ENCODE assay signal across 7 cellular contexts in genomic region chr10:130974171-130974570, GRCh38.
"Had no signal": no experiment of that assay in that cellular context is flagged by ENCODE, and none has a peak within 500 bp of the region (broad histone marks: within the 10 kb centered on the region; RNA-seq: fewer than 3 reads in every experiment).

No MANE protein-coding gene starts in this region.

- ATAC-seq: HCT116 had no signal

- H3K4me3 Mint-ChIP-seq: HFFc6 had no signal

- H3K36me3 ChIP-seq: HAP-1 had no signal

- H3K4me1 ChIP-seq: HAP-1 had no signal

- H3K9me3 ChIP-seq: HAP-1 had no signal

- H3K27ac Mint-ChIP-seq: HFFc6 had no signal

- H3K27ac ChIP-seq: GM23248 had no signal

- DNase-seq: GM23248, GOT3, H7, HFFc6, IMR-90 had no signal

- H3K4me3 ChIP-seq: GM23248, HAP-1 had no signal
